ENCODE assay signal across 21 cellular contexts in the genomic region with DNA sequence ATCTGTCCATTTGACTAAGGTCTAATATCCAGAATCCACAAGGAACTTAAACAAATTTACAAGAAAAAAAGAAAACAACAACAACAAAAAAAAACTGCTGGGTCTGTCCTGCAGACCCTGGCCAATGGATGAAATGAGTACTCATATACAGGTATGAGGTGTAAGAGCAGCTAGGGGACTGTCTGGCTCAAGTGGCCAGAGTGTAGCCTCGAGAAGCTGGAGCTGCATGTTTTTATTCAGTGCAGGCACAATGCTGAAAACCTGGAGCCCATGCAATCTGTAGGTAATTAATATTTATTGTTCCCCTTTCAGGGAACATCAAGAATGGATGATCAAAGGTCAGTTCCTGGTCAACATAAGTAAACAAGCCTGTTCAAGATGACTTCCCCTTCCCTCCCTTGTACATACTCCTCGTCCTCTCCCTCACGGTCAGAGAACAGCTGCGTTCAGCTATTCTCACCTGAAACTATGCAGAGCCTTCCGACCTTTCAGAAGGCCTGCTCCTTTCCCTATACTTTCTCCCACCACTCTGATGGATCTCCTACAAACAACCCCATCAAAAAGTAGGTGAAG. TPM values are rescaled to one million over a fixed set of nuclear protein-coding genes. Genes with fewer than 3 reads are reported as not detected.
"Had no signal": no experiment of that assay in that cellular context is flagged by ENCODE, and none has a peak within 500 bp of the region (broad histone marks: within the 10 kb centered on the region; RNA-seq: fewer than 3 reads in every experiment).

No MANE protein-coding gene starts in this region.

- ATAC-seq: effector memory CD8-positive, alpha-beta T cell; gastroesophageal sphincter; left cardiac atrium; natural killer cell; right cardiac atrium; stimulated activated memory B cell treated with anti-CD40 and anti-IgM and Interleukin-4, amounts not matched to agents 10 μg/mL and 1 μg/mL and 100 μg/mL, for 72 hours had no signal

- H3K36me3 ChIP-seq: esophagus muscularis mucosa, gastroesophageal sphincter, neural progenitor cell, ovary, spleen, tibial artery, upper lobe of left lung, uterus had no signal

- H3K4me3 ChIP-seq: esophagus muscularis mucosa, gastroesophageal sphincter, neural progenitor cell, ovary, spleen, tibial artery, upper lobe of left lung, uterus had no signal

- DNase-seq: effector memory CD8-positive, alpha-beta T cell; kidney; left cardiac atrium; mammary epithelial cell; natural killer cell; nucleus accumbens; ovary; right cardiac atrium; spleen; stimulated activated CD4-positive, alpha-beta T cell treated with anti-CD3 and anti-CD28 coated beads, Interleukin-15, amount 100 ng/mL, for 24 hours; stimulated activated CD4-positive, alpha-beta T cell treated with anti-CD3 and anti-CD28 coated beads, Interleukin-1b, Interleukin-23, amount 100 ng/mL, for 48 hours; stimulated activated CD4-positive, alpha-beta T cell treated with anti-CD3 and anti-CD28 coated beads, Interleukin-4, amount 100 ng/mL, for 24 hours; tibial artery; upper lobe of left lung; uterus had no signal

- H3K27me3 ChIP-seq: esophagus muscularis mucosa, gastroesophageal sphincter, neural progenitor cell, ovary, spleen, tibial artery, upper lobe of left lung, uterus had no signal

- H2AFZ ChIP-seq: neural progenitor cell had no signal

- H3K9me3 ChIP-seq: ovary, tibial artery, upper lobe of left lung, uterus had no signal

- H3K4me1 ChIP-seq: esophagus muscularis mucosa, gastroesophageal sphincter, neural progenitor cell, spleen, tibial artery, upper lobe of left lung, uterus had no signal

- H3K9ac ChIP-seq: neural progenitor cell had no signal

- H3K27ac ChIP-seq: epithelial cell of prostate, esophagus muscularis mucosa, gastroesophageal sphincter, neural progenitor cell, ovary, spleen, tibial artery, upper lobe of left lung, uterus had no signal

- H3K4me2 ChIP-seq: neural progenitor cell had no signal

RNA-seq across cellular contexts. Expression of gene CYP2C19, which starts 15.5 kb away (rescaled TPM):
- total RNA-seq: mammary epithelial cell, mononuclear cell, natural killer cell, right cardiac atrium, spleen had no signal
